10 cellular contexts compared by ENCODE assay signal in the genomic region with DNA sequence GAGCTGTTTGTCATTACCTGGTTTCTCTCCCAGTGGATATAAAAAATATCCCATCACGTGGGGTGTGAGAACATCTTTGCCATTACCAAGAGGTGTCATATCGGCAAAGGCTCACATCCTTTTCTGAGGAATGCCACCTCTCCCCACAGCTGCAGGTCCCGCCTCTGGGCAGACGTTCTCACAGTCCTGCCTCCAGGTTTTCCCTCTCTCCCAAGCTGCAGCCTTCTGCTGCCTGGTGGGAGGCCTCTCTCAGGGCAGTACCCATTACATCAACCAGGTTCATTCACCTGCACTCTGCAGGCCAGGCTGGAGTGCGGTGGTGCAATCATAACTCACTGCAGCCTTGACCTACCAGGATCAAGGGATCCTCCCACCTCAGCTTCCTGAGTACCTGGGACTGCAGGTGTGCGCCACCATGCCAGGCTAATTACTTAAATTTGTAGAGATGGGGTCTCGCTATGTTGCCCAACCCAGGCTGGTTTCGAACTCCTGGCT. TPM values are rescaled to one million over a fixed set of nuclear protein-coding genes. Genes with fewer than 3 reads are reported as not detected.
A peak's percentile ranks its signal among the peaks of the same experiment; 100 is the strongest.
DNase-seq lines count a peak whose midpoint lies in the region; ATAC-seq and TF ChIP-seq lines count a peak whose summit lies in the region.
"Had no signal": no experiment of that assay in that cellular context is flagged by ENCODE, and none has a peak within 500 bp of the region (broad histone marks: within the 10 kb centered on the region; RNA-seq: fewer than 3 reads in every experiment).

No MANE protein-coding gene starts in this region.

- no peaks in the 10 kb centered on the region for H4K20me1 ChIP-seq in PC-3 (ENCODE audit: low read length)

- no peaks in the 10 kb centered on the region for H3K4me1 ChIP-seq in breast epithelium
- peaks cover 16% of the 10 kb centered on the region for H3K4me1 ChIP-seq in PC-3 (ENCODE audit: insufficient read depth, low read length)
- H3K4me1 ChIP-seq in gastroesophageal sphincter: peaks cover 0 to 21% (median under 1%) of the 10 kb centered on the region in 3 donors

- no peaks in the 10 kb centered on the region for H3K36me3 Mint-ChIP-seq in MCF 10A (ENCODE audit: insufficient read depth, unreplicated experiment)
- peaks cover 7% of the 10 kb centered on the region for H3K36me3 Mint-ChIP-seq in stimulated activated memory B cell treated with anti-CD40 and anti-IgM and Interleukin-4, amounts not matched to agents 10 μg/mL and 1 μg/mL and 100 μg/mL, for 72 hours

- H3K36me3 ChIP-seq in breast epithelium (no peaks in the 10 kb centered on the region), PC-3 (ENCODE audit: low read depth, low read length) (no peaks in the 10 kb centered on the region), gastroesophageal sphincter (no peaks in the 10 kb centered on the region)

- H3K27ac ChIP-seq in breast epithelium: no peak overlapping the region
- H3K27ac ChIP-seq in PC-3 (ENCODE audit: low read length): 0 out of 2 replicates have a peak overlapping the region, but pooled peaks have one; percentile 31
- H3K27ac ChIP-seq in gastroesophageal sphincter: no peak overlapping the region

- H3K9me3 Mint-ChIP-seq in MCF 10A (ENCODE audit: unreplicated experiment): no peaks in the 10 kb centered on the region
- H3K9me3 Mint-ChIP-seq in stimulated activated memory B cell treated with anti-CD40 and anti-IgM and Interleukin-4, amounts not matched to agents 10 μg/mL and 1 μg/mL and 100 μg/mL, for 72 hours: peaks cover 6% of the 10 kb centered on the region

- no peak overlapping the region for H3K27ac Mint-ChIP-seq in MCF 10A (ENCODE audit: low read depth, unreplicated experiment)
- H3K27ac Mint-ChIP-seq in stimulated activated memory B cell treated with anti-CD40 and anti-IgM and Interleukin-4, amounts not matched to agents 10 μg/mL and 1 μg/mL and 100 μg/mL, for 72 hours: peak overlapping the region; percentile 86

- H3K27me3 ChIP-seq in breast epithelium (no peaks in the 10 kb centered on the region), PC-3 (ENCODE audit: low read length) (no peaks in the 10 kb centered on the region), gastroesophageal sphincter (peaks cover 10% of the 10 kb centered on the region)

- no peak overlapping the region for H2AFZ ChIP-seq in PC-3 (ENCODE audit: low read length)

- H3K4me3 ChIP-seq in breast epithelium: no peak overlapping the region
- no peak overlapping the region for H3K4me3 ChIP-seq in PC-3 (ENCODE audit: low read length)
- H3K4me3 ChIP-seq in gastroesophageal sphincter: no peak overlapping the region

- H3K4me3 Mint-ChIP-seq in MCF 10A (ENCODE audit: unreplicated experiment): no peak overlapping the region
- no peak overlapping the region for H3K4me3 Mint-ChIP-seq in stimulated activated memory B cell treated with anti-CD40 and anti-IgM and Interleukin-4, amounts not matched to agents 10 μg/mL and 1 μg/mL and 100 μg/mL, for 72 hours
- H3K4me3 Mint-ChIP-seq: HFFc6 had no signal

- intact Hi-C loops in MCF 10A (cut with micrococcal nuclease): no loop called here
- intact Hi-C loops in breast epithelium (cut with DNase I; ENCODE audit: low total_unique reads): no loop called here
- intact Hi-C loops in PC-3 (cut with micrococcal nuclease): loop anchor here (10.0 kb wide), 1 partner anchor 698 kb away; no protein-coding TSS in a partner anchor

- BruUV-seq in MCF 10A (replicated peaks; lab: Mats Ljungman, UMichigan): no TSS peak
- BruUV-seq in PC-3 (replicated peaks; lab: Mats Ljungman, UMichigan): no TSS peak

- TF ChIP-seq EP300 in gastroesophageal sphincter (IDR thresholded peaks at IDR 0.05): no peak

- TF ChIP-seq POLR2A in breast epithelium (IDR thresholded peaks at IDR 0.05) (no peak), gastroesophageal sphincter (IDR thresholded peaks at IDR 0.05) (no peak)

- H3F3A ChIP-seq in PC-3 (ENCODE audit: low read length, unreplicated experiment): no peaks in the 10 kb centered on the region

- TF ChIP-seq CTCF in MCF 10A (IDR thresholded peaks at IDR 0.05; ENCODE audit: unreplicated experiment) (no peak), breast epithelium (IDR thresholded peaks at IDR 0.05) (no peak), PC-3 (conservative IDR thresholded peaks at IDR 0.05; ENCODE audit: low read depth, low read length) (no peak), gastroesophageal sphincter (IDR thresholded peaks at IDR 0.05) (no peak)

- peaks cover 6% of the 10 kb centered on the region for H3K4me1 Mint-ChIP-seq in MCF 10A (ENCODE audit: insufficient read depth, unreplicated experiment)
- peaks cover 60% of the 10 kb centered on the region for H3K4me1 Mint-ChIP-seq in stimulated activated memory B cell treated with anti-CD40 and anti-IgM and Interleukin-4, amounts not matched to agents 10 μg/mL and 1 μg/mL and 100 μg/mL, for 72 hours

- no peak overlapping the region for H3K4me2 ChIP-seq in PC-3 (ENCODE audit: low read length)

- H3K9ac ChIP-seq in PC-3 (ENCODE audit: low read length): no peak overlapping the region

- no peaks in the 10 kb centered on the region for H3K79me2 ChIP-seq in PC-3 (ENCODE audit: low read length)

- POLR2A ChIA-PET in MCF 10A (lab: Yijun Ruan, JAX) (interaction anchor here (0.9 to 1.2 kb wide), 2 partner anchors 48 to 51 kb away, joined by 3 to 7 read pairs; a partner anchor contains a TSS), PC-3 (lab: Charles Lee; ENCODE audit: unreplicated experiment) (no interaction called here)

- H3K9me3 ChIP-seq in breast epithelium: no peaks in the 10 kb centered on the region
- H3K9me3 ChIP-seq in PC-3 (ENCODE audit: low read length): no peaks in the 10 kb centered on the region
- H3K9me3 ChIP-seq in gastroesophageal sphincter: no peaks in the 10 kb centered on the region

- 67 to 76% methylated on average over 3 to 8 of the region's 8 CpGs for WGBS in gastroesophageal sphincter (ENCODE audit: low coverage in 1 of 2), 2 donors

- DNase-seq in MCF 10A (ENCODE audit: unreplicated experiment): peak; percentile 37
- DNase-seq in breast epithelium (ENCODE audit: low spot score in 2 of 2): no peak
- DNase-seq in PC-3: no peak
- peak; percentile 69 for DNase-seq in glomerular visceral epithelial cell (ENCODE audit: extremely low spot score)
- DNase-seq in NCI-H748 (lab: John Stamatoyannopoulos, UW; ENCODE audit: unreplicated experiment): no peak

- H3K27me3 Mint-ChIP-seq in MCF 10A (ENCODE audit: insufficient read depth, unreplicated experiment): no peaks in the 10 kb centered on the region
- peaks cover 11% of the 10 kb centered on the region for H3K27me3 Mint-ChIP-seq in stimulated activated memory B cell treated with anti-CD40 and anti-IgM and Interleukin-4, amounts not matched to agents 10 μg/mL and 1 μg/mL and 100 μg/mL, for 72 hours

- ATAC-seq in PC-3 (peak; percentile 6; the same call in 1 of the 2 replicates), HG02763 (IDR thresholded peaks at IDR 0.05; ENCODE audit: unreplicated experiment) (no peak), gastroesophageal sphincter (no peak)
- ATAC-seq in stimulated activated memory B cell treated with anti-CD40 and anti-IgM and Interleukin-4, amounts not matched to agents 10 μg/mL and 1 μg/mL and 100 μg/mL, for 72 hours: no peak

- CTCF ChIA-PET in MCF 10A (lab: Yijun Ruan, JAX) (interaction anchor here (0.5 to 1.9 kb wide), 8 partner anchors 9 to 1159 kb away, joined by 3 to 11 read pairs (median 3); no protein-coding TSS in a partner anchor), PC-3 (lab: Charles Lee) (no interaction called here)

- no peaks in the 10 kb centered on the region for H3K9me2 ChIP-seq in PC-3 (replicated peaks; ENCODE audit: low read length)

RNA-seq across cellular contexts. Expression of a gene that starts 15.0 kb away (rescaled TPM):
- total RNA-seq in MCF 10A (2022) (not detected in 2 replicates), breast epithelium (10 to 100 TPM; 12.1 to 21.0 (median 12.5) TPM), PC-3 (2014; rRNA removed) (not detected in 2 replicates), gastroesophageal sphincter (1 to 10 TPM; 2.3 to 5.9 (median 4.5) TPM)
- total RNA-seq: NCI-H460 had no signal

RNA-seq across cellular contexts. Expression of a gene that starts 20.9 kb away (rescaled TPM):
- 0.86 and 1.2 TPM in 2 replicates for total RNA-seq in MCF 10A (2022)
- 10 to 100 TPM in 1 of 3 donors, 1 to 10 TPM in 2; 5.2 to 16.6 (median 6.7) TPM for total RNA-seq in breast epithelium
- 0.63 and 0.73 TPM in 2 replicates for total RNA-seq in PC-3 (2014; rRNA removed)
- total RNA-seq in gastroesophageal sphincter: 10 to 100 TPM in 1 of 4 donors, 1 to 10 TPM in 3; 3.6 to 12.4 (median 5.5) TPM
- total RNA-seq: NCI-H460 had no signal

RNA-seq across cellular contexts. Expression of a gene that starts 50.4 kb away (rescaled TPM):
- 115 and 125 TPM in 2 replicates for total RNA-seq in MCF 10A (2022)
- 100 to 1,000 TPM; 220 to 328 (median 227) TPM for total RNA-seq in breast epithelium
- total RNA-seq in PC-3 (2014; rRNA removed): 120 and 181 TPM in 2 replicates
- 100 to 1,000 TPM; 220 to 299 (median 247) TPM for total RNA-seq in gastroesophageal sphincter

RNA-seq across cellular contexts. Expression of a gene that starts 51.9 kb away (rescaled TPM):
- total RNA-seq in MCF 10A (2022): 73.4 and 85.4 TPM in 2 replicates
- total RNA-seq in breast epithelium: 10 to 100 TPM; 49.8 to 62.9 (median 60.2) TPM
- total RNA-seq in PC-3 (2014; rRNA removed): 148 and 165 TPM in 2 replicates
- total RNA-seq in gastroesophageal sphincter: 10 to 100 TPM; 28.7 to 71.8 (median 53.2) TPM

Comparison
In these comparisons a context has a peak if more than half of its experiments do, and no peak if none do; other contexts are left out.
1. DNase-seq: peak in MCF 10A (single experiment) and glomerular visceral epithelial cell (single experiment); none in breast epithelium (0 of 2), PC-3 (single experiment) and NCI-H748 (single experiment).